Comparison of ENCODE assay signal across 7 cellular contexts in genomic region chrX:47623540-47624027, GRCh38. TPM values are rescaled to one million over a fixed set of nuclear protein-coding genes. Genes with fewer than 3 reads are reported as not detected.
DNase-seq lines count a peak whose midpoint lies in the region; ATAC-seq and TF ChIP-seq lines count a peak whose summit lies in the region.

No MANE protein-coding gene starts in this region.

- no peaks in the 10 kb centered on the region for H3K27me3 ChIP-seq in GM23338 (ENCODE audit: insufficient read depth)

- ATAC-seq in GM23338 (peak; percentile 88), GM21390 (IDR thresholded peaks at IDR 0.05; ENCODE audit: unreplicated experiment) (no peak)

- peak overlapping the region; percentile 74 for H3K4me3 Mint-ChIP-seq in GM23338

- H3K27ac ChIP-seq in GM23338 (ENCODE audit: low read depth), result no peak overlapping the region

- no peaks in the 10 kb centered on the region for H3K36me3 ChIP-seq in GM23338 (ENCODE audit: insufficient read depth)

- H3K4me1 ChIP-seq in GM23338 (ENCODE audit: insufficient read depth), result no peaks in the 10 kb centered on the region

- no peaks in the 10 kb centered on the region for H3K36me3 Mint-ChIP-seq in GM23338 (ENCODE audit: low read depth)

- H3K4me3 ChIP-seq in GM23338, result peak overlapping the region; percentile 48
- H3K4me3 ChIP-seq in epithelial cell of proximal tubule (ENCODE audit: low read depth, low read length), result peak overlapping the region; percentile 47

- H3K9me3 Mint-ChIP-seq in GM23338, result no peaks in the 10 kb centered on the region

- no peak for TF ChIP-seq CTCF in GM23338 (conservative IDR thresholded peaks at IDR 0.05; ENCODE audit: low read depth in 2 of 2)
- TF ChIP-seq CTCF in epithelial cell of proximal tubule (conservative IDR thresholded peaks at IDR 0.05; ENCODE audit: low read depth, low read length), result no peak

- H4K20me1 ChIP-seq in GM23338 (replicated peaks; ENCODE audit: insufficient read depth), result no peaks in the 10 kb centered on the region

- no peaks in the 10 kb centered on the region for H3K79me2 ChIP-seq in GM23338 (replicated peaks; ENCODE audit: insufficient read depth)

- H3K27me3 Mint-ChIP-seq in GM23338 (ENCODE audit: insufficient read depth, low read depth, poor library complexity), result peaks cover 10% of the 10 kb centered on the region

- H3F3A ChIP-seq in GM23338 (replicated peaks; ENCODE audit: low read depth), result no peaks in the 10 kb centered on the region

- H3K27ac Mint-ChIP-seq in GM23338, result peak overlapping the region; percentile 90

- peaks cover 25% of the 10 kb centered on the region for H3K4me1 Mint-ChIP-seq in GM23338

- peak overlapping the region; percentile 72 for H3K4me2 ChIP-seq in GM23338

- no peaks in the 10 kb centered on the region for H3K9me2 ChIP-seq in GM23338 (ENCODE audit: insufficient read depth)

- H2AFZ ChIP-seq in GM23338, result peak overlapping the region; percentile 40; the same call in 1 of the 2 replicates

- peak; percentile 90 for DNase-seq in GM23338 (ENCODE audit: low spot score)
- DNase-seq in NCI-H345 treated with DMSO at 0.1 percent for 48 hours (lab: John Stamatoyannopoulos, UW; ENCODE audit: unreplicated experiment), result peak; percentile 69
- DNase-seq in activated T-cell treated with anti-CD3 and anti-CD28 coated beads for 48 hours (ENCODE audit: low read depth), result peak; percentile 25
- no peak for DNase-seq in epithelial cell of proximal tubule (ENCODE audit: low read depth)
- DNase-seq in myocyte (ENCODE audit: low read depth), result peak; percentile 78
- peak; percentile 56 for DNase-seq in ureter (ENCODE audit: low spot score)

TF ChIP-seq in GM23338, 12 proteins besides CTCF, POLR2A, EP300 and RAD21:
- TF ChIP-seq POLR2AphosphoS5 (IDR thresholded peaks at IDR 0.05; ENCODE audit: low read depth), result peak; percentile 43; the same call in 1 of the 2 replicates
- no peak for TF ChIP-seq NANOG (IDR thresholded peaks at IDR 0.05; ENCODE audit: borderline replicate concordance)
TF ChIP-seq in GM23338: peak in this region for 1.

RNA-seq across cellular contexts. Expression of gene SYN1, which starts 3.9 kb away (rescaled TPM):
- 4.7 and 6.7 TPM in 2 replicates for total RNA-seq in GM23338 (2014; rRNA removed; shearing (Covaris generic))
- polyA plus RNA-seq in GM23338 (2016; fragmentation: Nextera tagmentation; extraction: Ambion mirVana), result 3.6 and 7.1 TPM in 2 replicates
- total RNA-seq in epithelial cell of proximal tubule (0.12 and 0.65 TPM in 2 replicates), myocyte (0.80 TPM in 1 of 2 replicates, not detected in the other), ureter (1.4 TPM)
- polyA plus RNA-seq in myocyte (2012), result 0.66 TPM

RNA-seq across cellular contexts. Expression of gene CFP, which starts 6.1 kb away (rescaled TPM):
- 1.9 and 2.2 TPM in 2 replicates for total RNA-seq in GM23338 (2014; rRNA removed; shearing (Covaris generic))
- 1.8 and 2.1 TPM in 2 replicates for polyA plus RNA-seq in GM23338 (2016; fragmentation: Nextera tagmentation; extraction: Ambion mirVana)
- 0.06 and 0.22 TPM in 2 replicates for total RNA-seq in epithelial cell of proximal tubule
- total RNA-seq in myocyte, result 0.08 and 0.47 TPM in 2 replicates
- polyA plus RNA-seq in myocyte (2012), result 0.44 TPM
- total RNA-seq in ureter, result 4.3 TPM

RNA-seq across cellular contexts. Expression of gene ELK1, which starts 26.8 kb away (rescaled TPM):
- 24.4 and 39.5 TPM in 2 replicates for total RNA-seq in GM23338 (2014; rRNA removed; shearing (Covaris generic))
- 17.9 and 19.2 TPM in 2 replicates for polyA plus RNA-seq in GM23338 (2016; fragmentation: Nextera tagmentation; extraction: Ambion mirVana)
- total RNA-seq in epithelial cell of proximal tubule, result 21.9 and 31.8 TPM in 2 replicates
- 44.2 and 76.4 TPM in 2 replicates for total RNA-seq in myocyte
- polyA plus RNA-seq in myocyte (2012), result 45.5 TPM
- total RNA-seq in ureter, result 33.0 TPM

RNA-seq across cellular contexts. Expression of gene UXT, which starts 35.4 kb away (rescaled TPM):
- 58.4 and 64.5 TPM in 2 replicates for total RNA-seq in GM23338 (2014; rRNA removed; shearing (Covaris generic))
- polyA plus RNA-seq in GM23338 (2016; fragmentation: Nextera tagmentation; extraction: Ambion mirVana), result 134 and 141 TPM in 2 replicates
- total RNA-seq in epithelial cell of proximal tubule (133 and 178 TPM in 2 replicates), myocyte (85.3 and 115 TPM in 2 replicates), ureter (95.1 TPM)
- polyA plus RNA-seq in myocyte (2012), result 148 TPM

RNA-seq across cellular contexts. Expression of gene TIMP1, which starts 41.3 kb away (rescaled TPM):
- total RNA-seq in GM23338 (2014; rRNA removed; shearing (Covaris generic)), result 39.0 and 42.5 TPM in 2 replicates
- 117 and 121 TPM in 2 replicates for polyA plus RNA-seq in GM23338 (2016; fragmentation: Nextera tagmentation; extraction: Ambion mirVana)
- total RNA-seq in epithelial cell of proximal tubule (123 and 241 TPM in 2 replicates), myocyte (184 and 222 TPM in 2 replicates), ureter (279 TPM)
- 2,270 TPM for polyA plus RNA-seq in myocyte (2012)
